Comparison of ENCODE assay signal across 13 cellular contexts in the genomic region with DNA sequence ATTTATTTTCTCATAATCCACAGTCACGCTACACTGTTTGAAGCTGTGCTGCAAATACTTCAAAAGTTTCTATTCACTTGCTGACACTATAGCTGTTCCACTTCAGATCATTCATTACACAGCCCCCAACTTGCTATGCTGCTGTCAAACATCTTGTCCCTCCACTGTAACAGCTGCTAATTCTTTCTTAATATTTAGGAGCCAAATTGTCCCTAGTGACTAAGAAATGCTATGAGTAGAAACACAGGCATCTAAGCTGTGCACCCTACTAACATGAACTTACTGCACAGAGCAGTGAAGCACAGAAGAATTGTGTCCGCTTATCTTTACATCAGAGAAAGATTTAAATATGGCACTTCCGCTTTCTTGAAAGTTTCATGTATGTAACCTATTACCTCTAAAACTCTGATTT.
DNase-seq lines count a peak whose midpoint lies in the region; ATAC-seq and TF ChIP-seq lines count a peak whose summit lies in the region.
"Had no signal": no experiment of that assay in that cellular context is flagged by ENCODE, and none has a peak within 500 bp of the region (broad histone marks: within the 10 kb centered on the region; RNA-seq: fewer than 3 reads in every experiment).

No MANE protein-coding gene starts in this region.

- peak overlapping the region; percentile 85 for H3K27ac ChIP-seq in mesendoderm (ENCODE audit: low read depth, low read length)
- no peak overlapping the region for H3K27ac ChIP-seq in vagina

- no peaks in the 10 kb centered on the region for H3K27me3 Mint-ChIP-seq in activated T-cell treated with anti-CD3 and anti-CD28 coated beads, Interleukin-2, amount 50 U/mL, for 4 hours (ENCODE audit: low read depth)
- H3K27me3 Mint-ChIP-seq in activated naive CD4-positive, alpha-beta T cell treated with anti-CD3 and anti-CD28 coated beads for 36 hours (ENCODE audit: low read depth), result no peaks in the 10 kb centered on the region
- H3K27me3 Mint-ChIP-seq: dendritic cell treated with granulocyte-macrophage colony-stimulating factor and Interleukin-4, amounts not matched to agents 40 ng/mL and 50 ng/mL, for 4 days had no signal

- peak overlapping the region; percentile 75 for H3K18ac ChIP-seq in mesendoderm (ENCODE audit: low read length)

- H3K9me3 ChIP-seq in vagina, result no peaks in the 10 kb centered on the region

- peak overlapping the region; percentile 57 for H3K56ac ChIP-seq in mesendoderm (ENCODE audit: low read length)

- no peak for TF ChIP-seq CTCF in vagina (IDR thresholded peaks at IDR 0.05)

- H3K4me1 ChIP-seq in mesendoderm (ENCODE audit: control insufficient read depth, low read depth, low read length), result peaks cover 11% of the 10 kb centered on the region
- H3K4me1 ChIP-seq in vagina, result peaks cover 14% of the 10 kb centered on the region

- no peak overlapping the region for H4K5ac ChIP-seq in mesendoderm (ENCODE audit: low read length)

- no peak overlapping the region for H3K23ac ChIP-seq in mesendoderm (ENCODE audit: low read length)

- peak overlapping the region; percentile 31 for H3K4ac ChIP-seq in mesendoderm (ENCODE audit: low read depth, low read length)

- no peaks in the 10 kb centered on the region for H3K79me2 ChIP-seq in mesendoderm (ENCODE audit: control insufficient read depth, insufficient read depth, low read length)

- H3K9me3 Mint-ChIP-seq in activated T-cell treated with anti-CD3 and anti-CD28 coated beads, Interleukin-2, amount 50 U/mL, for 4 hours, result no peaks in the 10 kb centered on the region
- H3K9me3 Mint-ChIP-seq in activated naive CD4-positive, alpha-beta T cell treated with anti-CD3 and anti-CD28 coated beads for 36 hours, result no peaks in the 10 kb centered on the region
- H3K9me3 Mint-ChIP-seq: dendritic cell treated with granulocyte-macrophage colony-stimulating factor and Interleukin-4, amounts not matched to agents 40 ng/mL and 50 ng/mL, for 4 days had no signal

- no peaks in the 10 kb centered on the region for H3K79me1 ChIP-seq in mesendoderm (ENCODE audit: low read length)

- peak overlapping the region; percentile 74 for H2BK15ac ChIP-seq in mesendoderm (replicated peaks; ENCODE audit: low read depth)

- H3K4me1 Mint-ChIP-seq in activated T-cell treated with anti-CD3 and anti-CD28 coated beads, Interleukin-2, amount 50 U/mL, for 4 hours (ENCODE audit: low read depth), result no peaks in the 10 kb centered on the region
- H3K4me1 Mint-ChIP-seq in activated naive CD4-positive, alpha-beta T cell treated with anti-CD3 and anti-CD28 coated beads for 36 hours (ENCODE audit: low read depth), result no peaks in the 10 kb centered on the region

- H3K27me3 ChIP-seq in mesendoderm (ENCODE audit: insufficient read depth, low read length, poor library complexity), result no peaks in the 10 kb centered on the region
- H3K27me3 ChIP-seq in vagina, result no peaks in the 10 kb centered on the region

- peak overlapping the region; percentile 43 for H3K9ac ChIP-seq in mesendoderm (ENCODE audit: low read length)

- no peak overlapping the region for H3K27ac Mint-ChIP-seq in activated naive CD4-positive, alpha-beta T cell treated with anti-CD3 and anti-CD28 coated beads for 36 hours
- H3K27ac Mint-ChIP-seq: dendritic cell treated with granulocyte-macrophage colony-stimulating factor and Interleukin-4, amounts not matched to agents 40 ng/mL and 50 ng/mL, for 4 days had no signal

- DNase-seq in mesendoderm, result no peak
- DNase-seq in NCI-H146 treated with DMSO at 0.1 percent for 48 hours (lab: John Stamatoyannopoulos, UW; ENCODE audit: unreplicated experiment), result no peak
- no peak for DNase-seq in activated T-cell treated with anti-CD3 and anti-CD28 coated beads, Interleukin-2, amount 50 U/mL, for 4 hours
- no peak for DNase-seq in vagina (ENCODE audit: extremely low spot score in 2 of 2)
- no peak for DNase-seq in activated naive CD4-positive, alpha-beta T cell treated with anti-CD3 and anti-CD28 coated beads for 36 hours
- DNase-seq: activated T-cell treated with anti-CD3 and anti-CD28 coated beads, Interleukin-2, amount 50 U/mL, for 1 hour; HCEC 1CT; NCI-H187 treated with DMSO at 0.1 percent for 48 hours; T-helper 1 cell had no signal

- CTCF ChIA-PET in activated naive CD4-positive, alpha-beta T cell treated with anti-CD3 and anti-CD28 coated beads for 36 hours (lab: Charles Lee), result no interaction called here

- no peak overlapping the region for H3K4me3 Mint-ChIP-seq in activated T-cell treated with anti-CD3 and anti-CD28 coated beads, Interleukin-2, amount 50 U/mL, for 4 hours
- H3K4me3 Mint-ChIP-seq in activated naive CD4-positive, alpha-beta T cell treated with anti-CD3 and anti-CD28 coated beads for 36 hours, result no peak overlapping the region
- H3K4me3 Mint-ChIP-seq: dendritic cell treated with granulocyte-macrophage colony-stimulating factor and Interleukin-4, amounts not matched to agents 40 ng/mL and 50 ng/mL, for 4 days had no signal

- H2BK120ac ChIP-seq in mesendoderm (ENCODE audit: low read depth, low read length), result no peak overlapping the region

- no CpG with 5 or more reads among the region's 3 CpGs for WGBS in mesendoderm (ENCODE audit: extremely low coverage, insufficient coverage, low lambda C conversion rate)

- no peak overlapping the region for H3K4me3 ChIP-seq in mesendoderm (ENCODE audit: low read length)
- no peak overlapping the region for H3K4me3 ChIP-seq in vagina

- H2BK5ac ChIP-seq in mesendoderm (ENCODE audit: low read length), result peak overlapping the region; percentile 89

- intact Hi-C loops in vagina (cut with DNase I), result no loop called here
- intact Hi-C loops in activated naive CD4-positive, alpha-beta T cell treated with anti-CD3 and anti-CD28 coated beads for 36 hours (cut with micrococcal nuclease), result no loop called here

- H3K36me3 ChIP-seq in mesendoderm (ENCODE audit: control insufficient read depth, insufficient read depth, low read length) (no peaks in the 10 kb centered on the region), vagina (no peaks in the 10 kb centered on the region)

- no peaks in the 10 kb centered on the region for H3K36me3 Mint-ChIP-seq in activated T-cell treated with anti-CD3 and anti-CD28 coated beads, Interleukin-2, amount 50 U/mL, for 4 hours (ENCODE audit: insufficient read depth)
- no peaks in the 10 kb centered on the region for H3K36me3 Mint-ChIP-seq in activated naive CD4-positive, alpha-beta T cell treated with anti-CD3 and anti-CD28 coated beads for 36 hours (ENCODE audit: low read depth)

- H2AK5ac ChIP-seq in mesendoderm (ENCODE audit: low read length), result peak overlapping the region; percentile 77

- no peak overlapping the region for H4K8ac ChIP-seq in mesendoderm (ENCODE audit: low read depth, low read length)

- peak; percentile 82 for ATAC-seq in GM18861 (IDR thresholded peaks at IDR 0.05; ENCODE audit: unreplicated experiment)
- peak; percentile 75 for ATAC-seq in GM21825 (IDR thresholded peaks at IDR 0.05; ENCODE audit: unreplicated experiment)
- peak; percentile 81 for ATAC-seq in HG03460 (IDR thresholded peaks at IDR 0.05; ENCODE audit: unreplicated experiment)
- ATAC-seq in activated T-cell treated with anti-CD3 and anti-CD28 coated beads, Interleukin-2, amount 50 U/mL, for 4 hours, result no peak

- no peak overlapping the region for H3K4me2 ChIP-seq in mesendoderm (ENCODE audit: low read length)

- TF ChIP-seq POLR2A in vagina (IDR thresholded peaks at IDR 0.05), result no peak

Comparison
In these comparisons a context has a peak if more than half of its experiments do, and no peak if none do; other contexts are left out.
1. ATAC-seq: peak in GM18861 (single experiment), GM21825 (single experiment) and HG03460 (single experiment); none in activated T-cell treated with anti-CD3 and anti-CD28 coated beads, Interleukin-2, amount 50 U/mL, for 4 hours (0 of 2).